21 cellular contexts compared by ENCODE assay signal in the genomic region with DNA sequence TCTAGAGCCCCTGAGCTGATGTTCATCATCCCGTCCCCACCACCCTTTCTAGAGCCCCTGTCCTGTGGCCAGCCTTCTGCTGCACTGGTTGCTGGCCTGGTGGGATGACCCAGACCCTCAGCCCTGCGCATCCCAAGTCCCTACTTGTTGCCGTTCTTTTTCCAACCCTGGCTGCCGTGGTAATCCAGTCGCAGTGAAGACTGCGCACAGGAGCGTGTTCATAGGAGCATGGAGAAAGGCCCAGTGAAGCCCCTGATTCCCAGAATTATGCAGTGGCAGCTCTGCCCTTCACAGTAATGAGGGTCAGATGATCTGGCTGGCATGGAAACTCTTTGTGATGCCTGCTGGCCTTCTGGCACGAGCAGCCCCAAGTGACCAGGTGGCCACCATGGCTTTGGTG.
"Had no signal": no experiment of that assay in that cellular context is flagged by ENCODE, and none has a peak within 500 bp of the region (broad histone marks: within the 10 kb centered on the region; RNA-seq: fewer than 3 reads in every experiment).

No MANE protein-coding gene starts in this region.

- H3K9me3 ChIP-seq: esophagus squamous epithelium, gastroesophageal sphincter, neutrophil, stomach, thoracic aorta, transverse colon had no signal

- H3K4me3 ChIP-seq: dorsolateral prefrontal cortex, esophagus squamous epithelium, gastroesophageal sphincter, skin epidermis, stomach, thoracic aorta, transverse colon had no signal

- ATAC-seq: gastroesophageal sphincter; naive thymus-derived CD4-positive, alpha-beta T cell; sciatic nerve had no signal

- H3K36me3 ChIP-seq: esophagus squamous epithelium, gastroesophageal sphincter, neutrophil, stomach, thoracic aorta, transverse colon had no signal

- H3K27me3 ChIP-seq: dorsolateral prefrontal cortex, neutrophil, transverse colon had no signal

- H3K27ac ChIP-seq: dorsolateral prefrontal cortex, epithelial cell of prostate, esophagus squamous epithelium, gastroesophageal sphincter, neutrophil, skin epidermis, stomach, thoracic aorta, transverse colon had no signal

- H3K4me1 ChIP-seq: esophagus squamous epithelium, gastroesophageal sphincter, stomach, transverse colon had no signal

- DNase-seq: cortex of kidney; effector CD8-positive, alpha-beta T cell; esophagus squamous epithelium; foreskin fibroblast; glutamatergic neuron; islet precursor cell; mesendoderm; naive thymus-derived CD4-positive, alpha-beta T cell; nephron progenitor cell; stimulated activated CD4-positive, alpha-beta T cell treated with anti-CD3 and anti-CD28 coated beads, Interleukin-12 subunit alpha, Interleukin-12 subunit beta, amount 100 ng/mL, for 4 hours; stimulated activated naive CD4-positive, alpha-beta T cell; stomach; substantia nigra; transverse colon had no signal
